22 cellular contexts compared by ENCODE assay signal in genomic region chr10:72893136-72893798, GRCh38. TPM values are rescaled to one million over a fixed set of nuclear protein-coding genes. Genes with fewer than 3 reads are reported as not detected.
DNase-seq lines count a peak whose midpoint lies in the region; TF ChIP-seq lines count a peak whose summit lies in the region.
"Had no signal": no experiment of that assay in that cellular context is flagged by ENCODE, and none has a peak within 500 bp of the region (broad histone marks: within the 10 kb centered on the region; RNA-seq: fewer than 3 reads in every experiment).

Gene OIT3, plus strand, starts transcription at chr10:72893739. Its CDS starts 60 bp downstream, at chr10:72893799.

- TF ChIP-seq CTCF in H9 (conservative IDR thresholded peaks at IDR 0.05) (no peak), fibroblast of pulmonary artery (IDR thresholded peaks at IDR 0.05; ENCODE audit: low read length, missing control alignments) (no peak)

- no peak within 1 kb of the TSS for H3K14ac ChIP-seq in H9 (ENCODE audit: insufficient read depth, low read length)
- H3K14ac ChIP-seq in neuronal stem cell (ENCODE audit: low read length): no peak within 1 kb of the TSS

- no peak within 1 kb of the TSS for H3K4me2 ChIP-seq in H9 (ENCODE audit: insufficient read depth, insufficient read length, low read length)
- no peak within 1 kb of the TSS for H3K4me2 ChIP-seq in neuronal stem cell (ENCODE audit: insufficient read depth, low read length, poor library complexity, severe bottlenecking)

- H3K36me3 Mint-ChIP-seq in H9 (ENCODE audit: insufficient read depth in 1 of 3, low read depth in 3 of 3): peaks cover 6 to 15% (median 8%) of the 10 kb centered on the region in 3 experiments; a peak in 6 of 7 replicates

- H3K4me3 ChIP-seq in fibroblast of pulmonary artery (replicated peaks; ENCODE audit: low read depth, low read length) (no peak within 1 kb of the TSS), neuronal stem cell (ENCODE audit: low read length in 2 of 2) (no peak within 1 kb of the TSS)
- H3K4me3 ChIP-seq: Peyer's patch had no signal

- H2BK12ac ChIP-seq in H9 (ENCODE audit: insufficient read length, low read depth, low read length): no peak within 1 kb of the TSS
- H2BK12ac ChIP-seq in neuronal stem cell (ENCODE audit: low read length): no peak within 1 kb of the TSS

- H3K79me1 ChIP-seq in H9 (ENCODE audit: insufficient read depth, low read depth, low read length, poor library complexity, severe bottlenecking) (no peaks in the 10 kb centered on the region), neuronal stem cell (ENCODE audit: low read depth, low read length) (no peaks in the 10 kb centered on the region)

- H2BK5ac ChIP-seq in H9 (ENCODE audit: insufficient read length, low read length) (no peak within 1 kb of the TSS), neuronal stem cell (ENCODE audit: low read length) (no peak within 1 kb of the TSS)

- H3K23ac ChIP-seq in H9 (ENCODE audit: insufficient read length, low read depth, low read length) (peak within 1 kb of the TSS; percentile 97), neuronal stem cell (ENCODE audit: low read depth, low read length, poor library complexity) (no peak within 1 kb of the TSS)

- no peak within 1 kb of the TSS for H3T11ph ChIP-seq in H9 (ENCODE audit: low read length)

- no peak within 1 kb of the TSS for H3K27ac Mint-ChIP-seq in H9

- H2BK20ac ChIP-seq in H9 (ENCODE audit: low read depth, low read length, poor library complexity, severe bottlenecking): no peak within 1 kb of the TSS

- H3K23me2 ChIP-seq in H9 (ENCODE audit: insufficient read length, low read depth, low read length, poor library complexity, severe bottlenecking): no peaks in the 10 kb centered on the region

- H2BK120ac ChIP-seq in H9 (ENCODE audit: low read depth, low read length, poor library complexity, severe bottlenecking) (no peak within 1 kb of the TSS), neuronal stem cell (ENCODE audit: low read depth, low read length) (no peak within 1 kb of the TSS)

- no peaks in the 10 kb centered on the region for H4K20me1 ChIP-seq in H9 (ENCODE audit: control insufficient read depth, insufficient read depth, insufficient read length)

- H3K27ac ChIP-seq in H9 (ENCODE audit: insufficient read length, low read depth, low read length): no peak within 1 kb of the TSS
- H3K27ac ChIP-seq in neuronal stem cell (replicated peaks; ENCODE audit: low read length): no peak within 1 kb of the TSS
- H3K27ac ChIP-seq: Peyer's patch had no signal

- H4K8ac ChIP-seq in H9 (replicated peaks; ENCODE audit: insufficient read length, low read depth, low read length) (no peak within 1 kb of the TSS), neuronal stem cell (ENCODE audit: low read depth, low read length) (no peak within 1 kb of the TSS)

- no peaks in the 10 kb centered on the region for H3K79me2 ChIP-seq in H9 (ENCODE audit: insufficient read depth, low read length)

- WGBS in H9 (ENCODE audit: extremely low coverage, insufficient read length, low lambda C conversion rate): no CpG with 5 or more reads among the region's 4 CpGs
- no CpG with 5 or more reads among the region's 4 CpGs for WGBS in neuronal stem cell (ENCODE audit: extremely low coverage in 2 of 2, insufficient read length in 2 of 2, insufficient replicate concordance in 1 of 2), 2 donors

- no peak within 1 kb of the TSS for H2AFZ ChIP-seq in H9 (ENCODE audit: low read length)
- H2AFZ ChIP-seq in neuronal stem cell (ENCODE audit: low read length): peak within 1 kb of the TSS; percentile 1

- no peak within 1 kb of the TSS for H4K5ac ChIP-seq in H9 (ENCODE audit: insufficient read length, low read depth, low read length)

- DNase-seq in H9: no peak
- DNase-seq in amniotic epithelial cell (ENCODE audit: low read depth): peak; percentile 21
- DNase-seq in fibroblast of pulmonary artery (ENCODE audit: low read depth): peak; percentile 78
- no peak for DNase-seq in neuronal stem cell (ENCODE audit: low spot score)
- DNase-seq in activated CD8-positive, alpha-beta memory T cell treated with anti-CD3 and anti-CD28 coated beads, Interleukin-2, amount 50 U/mL, for 48 hours: no peak
- DNase-seq in NCI-H510A treated with DMSO at 0.1 percent for 48 hours (lab: John Stamatoyannopoulos, UW): no peak
- no peak for DNase-seq in NOMO-1 treated with DMSO at 0.1 percent for 48 hours (lab: John Stamatoyannopoulos, UW; ENCODE audit: unreplicated experiment)
- no peak for DNase-seq in NCI-H187 treated with DMSO at 0.1 percent for 48 hours (lab: John Stamatoyannopoulos, UW)
- DNase-seq: BE2C; DMS53; GDM1; Kasumi-1; NCI-H1417; NCI-H1694 treated with DMSO at 0.1 percent for 48 hours; NCI-H446; NCI-H774; NK-92 treated with Interleukin-12 subunit alpha and Interleukin-12 subunit beta, amount 100 ng/mL, for 24 hours; Peyer's patch had no signal

- no peak within 1 kb of the TSS for H2AK5ac ChIP-seq in H9 (ENCODE audit: insufficient read length, low read length)
- no peak within 1 kb of the TSS for H2AK5ac ChIP-seq in neuronal stem cell (ENCODE audit: low read depth, low read length)

- H3K4me1 ChIP-seq in H9 (ENCODE audit: insufficient read depth, low read length) (peaks cover 3% of the 10 kb centered on the region; the same call in 1 of the 2 replicates), neuronal stem cell (ENCODE audit: control insufficient read depth in 2 of 2, insufficient read depth in 1 of 2, low read depth in 1 of 2, low read length in 2 of 2) (peaks cover 0 to 2% of the 10 kb centered on the region in 2 donors)
- H3K4me1 ChIP-seq: BE2C, Peyer's patch had no signal

- peaks cover 3% of the 10 kb centered on the region in 2 experiments; a peak in 3 of 4 replicates for H3K4me1 Mint-ChIP-seq in H9

- H3K4ac ChIP-seq in H9 (ENCODE audit: low read depth, low read length) (no peak within 1 kb of the TSS), neuronal stem cell (ENCODE audit: low read length) (no peak within 1 kb of the TSS)

- no peak within 1 kb of the TSS for H3K56ac ChIP-seq in H9 (ENCODE audit: insufficient read length, low read depth, low read length)

- H3K36me3 ChIP-seq in neuronal stem cell (replicated peaks in 1 of 2; ENCODE audit: control insufficient read depth in 2 of 2, insufficient read depth in 2 of 2, low read length in 2 of 2): peaks cover 0 to 3% of the 10 kb centered on the region in 2 donors
- H3K36me3 ChIP-seq: BE2C had no signal

- H3K9me3 Mint-ChIP-seq in H9: no peaks in the 10 kb centered on the region; a peak in 1 of 5 replicates

- H2BK15ac ChIP-seq in H9 (ENCODE audit: low read depth, low read length) (no peak within 1 kb of the TSS), neuronal stem cell (ENCODE audit: low read length) (no peak within 1 kb of the TSS)

- no peaks in the 10 kb centered on the region for H3K9me3 ChIP-seq in H9 (ENCODE audit: control insufficient read depth, low read depth, low read length)
- no peaks in the 10 kb centered on the region for H3K9me3 ChIP-seq in neuronal stem cell (replicated peaks in 1 of 2; ENCODE audit: control insufficient read depth in 2 of 2, insufficient read depth in 1 of 2, low read depth in 1 of 2, low read length in 2 of 2)
- H3K9me3 ChIP-seq: BE2C, Peyer's patch had no signal

- no peak within 1 kb of the TSS for H3K4me3 Mint-ChIP-seq in H9

- H3K18ac ChIP-seq in H9 (ENCODE audit: insufficient read length, low read depth, low read length): no peak within 1 kb of the TSS
- no peak within 1 kb of the TSS for H3K18ac ChIP-seq in neuronal stem cell (ENCODE audit: low read length)

- H3K27me3 Mint-ChIP-seq in H9 (ENCODE audit: low read depth): no peaks in the 10 kb centered on the region

- H3K9ac ChIP-seq in H9 (ENCODE audit: extremely low read depth, insufficient read length, low read length) (no peak within 1 kb of the TSS), neuronal stem cell (ENCODE audit: low read depth, low read length, poor library complexity) (no peak within 1 kb of the TSS)

- H3K27me3 ChIP-seq in H9 (ENCODE audit: insufficient read depth, low read length) (no peaks in the 10 kb centered on the region), neuronal stem cell (ENCODE audit: control insufficient read depth in 3 of 3, insufficient read depth in 3 of 3, low read depth in 1 of 3, low read length in 3 of 3) (peaks cover 0 to 5% (median 0%) of the 10 kb centered on the region in 3 experiments)
- H3K27me3 ChIP-seq: BE2C, Peyer's patch had no signal

- no peak within 1 kb of the TSS for H4K91ac ChIP-seq in H9 (ENCODE audit: insufficient read length, low read depth, low read length)
- no peak within 1 kb of the TSS for H4K91ac ChIP-seq in neuronal stem cell (ENCODE audit: low read depth, low read length, poor library complexity)

RNA-seq across cellular contexts. Expression of gene OIT3, which starts in this region (rescaled TPM):
- total RNA-seq in H9 (2021): not detected in 2 replicates
- polyA plus RNA-seq in neuronal stem cell (2013, experiment 1 of 2): 0.03 TPM
- not detected for polyA plus RNA-seq in neuronal stem cell (2013, experiment 2 of 2)
- total RNA-seq: A673, H4, MCF 10A, SK-MEL-5 had no signal

Comparison
In these comparisons a context has a peak if more than half of its experiments do, and no peak if none do; other contexts are left out.
1. DNase-seq: peak in amniotic epithelial cell (single experiment) and fibroblast of pulmonary artery (single experiment); none in H9 (single experiment), neuronal stem cell (single experiment), activated CD8-positive, alpha-beta memory T cell treated with anti-CD3 and anti-CD28 coated beads, Interleukin-2, amount 50 U/mL, for 48 hours (single experiment), NCI-H510A treated with DMSO at 0.1 percent for 48 hours (single experiment), NOMO-1 treated with DMSO at 0.1 percent for 48 hours (single experiment) and NCI-H187 treated with DMSO at 0.1 percent for 48 hours (single experiment).